17 cellular contexts compared by ENCODE assay signal in the genomic region with DNA sequence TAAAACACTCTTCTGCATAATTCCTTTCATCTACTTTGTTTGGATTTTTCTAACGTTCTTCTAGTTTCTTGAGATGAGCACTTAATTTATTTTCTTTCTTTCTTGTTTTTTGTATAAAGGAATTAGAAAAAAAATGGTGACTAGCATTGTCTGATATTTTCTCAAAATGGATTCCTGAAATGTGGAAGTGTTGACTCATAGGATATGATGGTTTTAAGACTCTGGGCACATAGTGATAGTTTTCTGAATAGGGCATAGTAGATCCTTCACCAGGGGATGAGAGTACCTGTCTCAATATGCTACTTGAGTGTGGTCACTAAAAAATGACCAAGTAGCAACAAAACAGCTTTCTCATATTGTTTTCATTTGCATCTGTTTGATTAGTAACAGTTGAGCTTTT.
DNase-seq lines count a peak whose midpoint lies in the region; ATAC-seq, FAIRE-seq and TF ChIP-seq lines count a peak whose summit lies in the region.
"Had no signal": no experiment of that assay in that cellular context is flagged by ENCODE, and none has a peak within 500 bp of the region (broad histone marks: within the 10 kb centered on the region; RNA-seq: fewer than 3 reads in every experiment).

No MANE protein-coding gene starts in this region.

- H3K4me1 Mint-ChIP-seq in stimulated activated naive CD8-positive, alpha-beta T cell treated with anti-CD3 and anti-CD28 coated beads, Interleukin-15, amount 100 ng/mL, for 72 hours: no peaks in the 10 kb centered on the region
- H3K4me1 Mint-ChIP-seq: activated CD4-positive, alpha-beta memory T cell treated with anti-CD3 and anti-CD28 coated beads, Interleukin-2, amount 10 ng/mL, durations not matched to agents 7 days and 5 days; central memory CD8-positive, alpha-beta T cell had no signal

- no peaks in the 10 kb centered on the region for H3K27me3 ChIP-seq in BJ (ENCODE audit: control insufficient read depth, insufficient read depth, low read length)
- no peaks in the 10 kb centered on the region for H3K27me3 ChIP-seq in bronchial epithelial cell (ENCODE audit: control insufficient read depth, insufficient read depth, low read length)
- H3K27me3 ChIP-seq in upper lobe of left lung: no peaks in the 10 kb centered on the region
- H3K27me3 ChIP-seq: esophagus squamous epithelium had no signal

- no peaks in the 10 kb centered on the region for H3K36me3 ChIP-seq in BJ (ENCODE audit: control insufficient read depth, insufficient read depth, low read length)
- no peaks in the 10 kb centered on the region for H3K36me3 ChIP-seq in bronchial epithelial cell (ENCODE audit: control insufficient read depth, insufficient read depth, low read length)
- H3K36me3 ChIP-seq in upper lobe of left lung: no peaks in the 10 kb centered on the region

- H3K27me3 Mint-ChIP-seq in stimulated activated naive CD8-positive, alpha-beta T cell treated with anti-CD3 and anti-CD28 coated beads, Interleukin-15, amount 100 ng/mL, for 72 hours: no peaks in the 10 kb centered on the region
- H3K27me3 Mint-ChIP-seq: activated CD4-positive, alpha-beta memory T cell treated with anti-CD3 and anti-CD28 coated beads, Interleukin-2, amount 10 ng/mL, durations not matched to agents 7 days and 5 days; CD8-positive, alpha-beta memory T cell; central memory CD8-positive, alpha-beta T cell; naive thymus-derived CD4-positive, alpha-beta T cell; stimulated activated naive CD8-positive, alpha-beta T cell treated with anti-CD3 and anti-CD28 coated beads, Interleukin-15, Interleukin-2, amounts not matched to agents 100 ng/mL and 50 ng/mL, for 24 hours had no signal

- H3K4me3 ChIP-seq in BJ (ENCODE audit: low read depth, low read length) (no peak overlapping the region), bronchial epithelial cell (ENCODE audit: low read depth, low read length) (no peak overlapping the region), upper lobe of left lung (no peak overlapping the region)
- H3K4me3 ChIP-seq: esophagus squamous epithelium had no signal

- peak overlapping the region in 1 of 2 donors; percentile 19 for H3K27ac Mint-ChIP-seq in stimulated activated naive CD8-positive, alpha-beta T cell treated with anti-CD3 and anti-CD28 coated beads, Interleukin-15, amount 100 ng/mL, for 72 hours
- H3K27ac Mint-ChIP-seq: activated CD4-positive, alpha-beta memory T cell treated with anti-CD3 and anti-CD28 coated beads, Interleukin-2, amount 10 ng/mL, durations not matched to agents 7 days and 5 days; CD8-positive, alpha-beta memory T cell; naive thymus-derived CD4-positive, alpha-beta T cell; stimulated activated naive CD8-positive, alpha-beta T cell treated with anti-CD3 and anti-CD28 coated beads, Interleukin-15, Interleukin-2, amounts not matched to agents 100 ng/mL and 50 ng/mL, for 24 hours had no signal

- ATAC-seq in upper lobe of left lung (ENCODE audit: low FRiP score in 2 of 2): no peak
- no peak for ATAC-seq in stimulated activated naive CD8-positive, alpha-beta T cell treated with anti-CD3 and anti-CD28 coated beads, Interleukin-15, amount 100 ng/mL, for 72 hours
- ATAC-seq: naive thymus-derived CD4-positive, alpha-beta T cell; right cardiac atrium had no signal

- no peaks in the 10 kb centered on the region for H3K9me3 Mint-ChIP-seq in stimulated activated naive CD8-positive, alpha-beta T cell treated with anti-CD3 and anti-CD28 coated beads, Interleukin-15, amount 100 ng/mL, for 72 hours
- H3K9me3 Mint-ChIP-seq: activated CD4-positive, alpha-beta memory T cell treated with anti-CD3 and anti-CD28 coated beads, Interleukin-2, amount 10 ng/mL, durations not matched to agents 7 days and 5 days; CD8-positive, alpha-beta memory T cell; central memory CD8-positive, alpha-beta T cell; naive thymus-derived CD4-positive, alpha-beta T cell; stimulated activated naive CD8-positive, alpha-beta T cell treated with anti-CD3 and anti-CD28 coated beads, Interleukin-15, Interleukin-2, amounts not matched to agents 100 ng/mL and 50 ng/mL, for 24 hours had no signal

- H3K4me3 Mint-ChIP-seq in stimulated activated naive CD8-positive, alpha-beta T cell treated with anti-CD3 and anti-CD28 coated beads, Interleukin-15, amount 100 ng/mL, for 72 hours: no peak overlapping the region
- H3K4me3 Mint-ChIP-seq: activated CD4-positive, alpha-beta memory T cell treated with anti-CD3 and anti-CD28 coated beads, Interleukin-2, amount 10 ng/mL, durations not matched to agents 7 days and 5 days; CD8-positive, alpha-beta memory T cell; central memory CD8-positive, alpha-beta T cell; naive thymus-derived CD4-positive, alpha-beta T cell; stimulated activated naive CD8-positive, alpha-beta T cell treated with anti-CD3 and anti-CD28 coated beads, Interleukin-15, Interleukin-2, amounts not matched to agents 100 ng/mL and 50 ng/mL, for 24 hours had no signal

- POLR2A ChIA-PET in BJ (lab: Charles Lee): no interaction called here

- FAIRE-seq in bronchial epithelial cell (lab: Jason Lieb, UNC): no peak

- 60 to 66% methylated on average over 1 of the region's 1 CpG for WGBS in upper lobe of left lung, 2 donors

- DNase-seq in BJ (ENCODE audit: low read depth) (peak; percentile 51), M059J (ENCODE audit: low read depth) (peak; percentile 86), bronchial epithelial cell (ENCODE audit: low read depth) (peak; percentile 75), kidney tubule cell (ENCODE audit: low spot score) (peak; percentile 83), upper lobe of left lung (no peak), NCI-H1417 treated with DMSO at 0.1 percent for 48 hours (lab: John Stamatoyannopoulos, UW) (no peak), HPDE6-E6E7 (ENCODE audit: extremely low spot score) (no peak)
- DNase-seq in stimulated activated naive CD8-positive, alpha-beta T cell treated with anti-CD3 and anti-CD28 coated beads, Interleukin-15, amount 100 ng/mL, for 72 hours: no peak
- DNase-seq: activated CD4-positive, alpha-beta memory T cell treated with anti-CD3 and anti-CD28 coated beads, Interleukin-2, amount 10 ng/mL, durations not matched to agents 7 days and 5 days; activated gamma-delta T cell; CD8-positive, alpha-beta memory T cell; esophagus squamous epithelium; islet precursor cell; naive thymus-derived CD4-positive, alpha-beta T cell; right cardiac atrium had no signal

- TF ChIP-seq POLR2A in upper lobe of left lung (IDR thresholded peaks at IDR 0.05): no peak

- TF ChIP-seq CTCF in BJ (IDR thresholded peaks at IDR 0.05; ENCODE audit: insufficient read depth, low read depth, low read length): no peak
- no peak for TF ChIP-seq CTCF in bronchial epithelial cell (IDR thresholded peaks at IDR 0.05; ENCODE audit: insufficient read depth, low read length, severe bottlenecking)
- no peak for TF ChIP-seq CTCF in upper lobe of left lung (IDR thresholded peaks at IDR 0.05)

- CTCF ChIA-PET in BJ (lab: Yijun Ruan, JAX): interaction anchor here (1.2 to 1.4 kb wide), 3 partner anchors 10 to 31 kb away, joined by 3 to 4 read pairs (median 4); no protein-coding TSS in a partner anchor

- H3K4me1 ChIP-seq in upper lobe of left lung: no peaks in the 10 kb centered on the region
- H3K4me1 ChIP-seq: esophagus squamous epithelium had no signal

- H3K27ac ChIP-seq in upper lobe of left lung: no peak overlapping the region
- H3K27ac ChIP-seq: esophagus squamous epithelium had no signal

- no peak for TF ChIP-seq EP300 in upper lobe of left lung (IDR thresholded peaks at IDR 0.05)

- H3K9me3 ChIP-seq in upper lobe of left lung: no peaks in the 10 kb centered on the region
- H3K9me3 ChIP-seq: esophagus squamous epithelium had no signal

Comparison
In these comparisons a context has a peak if more than half of its experiments do, and no peak if none do; other contexts are left out.
1. DNase-seq: peak in BJ (single experiment), M059J (single experiment), bronchial epithelial cell (single experiment) and kidney tubule cell (single experiment); none in upper lobe of left lung (0 of 2), stimulated activated naive CD8-positive, alpha-beta T cell treated with anti-CD3 and anti-CD28 coated beads, Interleukin-15, amount 100 ng/mL, for 72 hours (0 of 2), NCI-H1417 treated with DMSO at 0.1 percent for 48 hours (single experiment) and HPDE6-E6E7 (single experiment).